Comparison of ENCODE assay signal across 16 cellular contexts in the genomic region with DNA sequence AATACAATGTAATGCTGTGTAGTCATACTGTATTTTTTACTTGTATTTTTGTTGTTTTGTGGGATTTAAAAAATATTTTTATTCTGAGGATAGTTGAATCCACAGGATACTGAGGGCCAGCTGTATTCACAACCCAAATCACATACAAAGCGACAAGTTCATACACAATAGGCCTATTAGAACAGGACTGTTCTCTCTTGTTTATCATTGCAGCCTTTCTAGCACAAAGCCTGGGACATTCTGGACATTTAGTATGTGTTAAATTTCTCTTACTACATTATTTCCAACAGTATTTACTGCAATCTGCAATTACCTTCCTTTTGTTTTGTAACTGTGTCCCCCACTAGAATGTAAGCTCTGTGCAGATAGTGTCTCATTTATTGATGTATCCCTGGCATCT.
DNase-seq lines count a peak whose midpoint lies in the region; ATAC-seq and TF ChIP-seq lines count a peak whose summit lies in the region.
"Had no signal": no experiment of that assay in that cellular context is flagged by ENCODE, and none has a peak within 500 bp of the region (broad histone marks: within the 10 kb centered on the region; RNA-seq: fewer than 3 reads in every experiment).

No MANE protein-coding gene starts in this region.

- H3K4me1 Mint-ChIP-seq in activated T-cell treated with anti-CD3 and anti-CD28 coated beads, Interleukin-2, amount 50 U/mL, for 24 hours (ENCODE audit: low read depth) = peaks cover 33% of the 10 kb centered on the region
- peaks cover 33% of the 10 kb centered on the region for H3K4me1 Mint-ChIP-seq in WTC11
- H3K4me1 Mint-ChIP-seq in stimulated activated effector memory CD8-positive, alpha-beta T cell treated with anti-CD3 and anti-CD28 coated beads, Interleukin-12 subunit alpha, Interleukin-12 subunit beta, amount 100 ng/mL, for 72 hours = peaks cover 27% of the 10 kb centered on the region

- peak overlapping the region; percentile 28; the same call in 1 of the 2 replicates for H3K4me3 ChIP-seq in iPS-20b (ENCODE audit: low read length)
- H3K4me3 ChIP-seq: body of pancreas, SJSA1, tibial artery had no signal

- H3K36me3 Mint-ChIP-seq in activated T-cell treated with anti-CD3 and anti-CD28 coated beads, Interleukin-2, amount 50 U/mL, for 24 hours (ENCODE audit: low read depth) = peaks cover 49% of the 10 kb centered on the region
- 0 out of 2 replicates have a peak, but pooled peaks cover 2% of the 10 kb centered on the region for H3K36me3 Mint-ChIP-seq in WTC11
- peaks cover 52% of the 10 kb centered on the region for H3K36me3 Mint-ChIP-seq in stimulated activated effector memory CD8-positive, alpha-beta T cell treated with anti-CD3 and anti-CD28 coated beads, Interleukin-12 subunit alpha, Interleukin-12 subunit beta, amount 100 ng/mL, for 72 hours

- TF ChIP-seq POLR2A in GM18505 (IDR thresholded peaks at IDR 0.05; ENCODE audit: borderline replicate concordance, extremely low read depth, insufficient read depth, insufficient read length) = no peak

- no peak for ATAC-seq in WTC11
- ATAC-seq in stimulated activated effector memory CD8-positive, alpha-beta T cell treated with anti-CD3 and anti-CD28 coated beads, Interleukin-12 subunit alpha, Interleukin-12 subunit beta, amount 100 ng/mL, for 72 hours = no peak
- ATAC-seq in GM18505 (IDR thresholded peaks at IDR 0.05; ENCODE audit: unreplicated experiment) = no peak
- ATAC-seq: body of pancreas, left lobe of liver had no signal

- H3K36me3 ChIP-seq in iPS-20b (ENCODE audit: insufficient read depth, low read depth, low read length) = no peaks in the 10 kb centered on the region
- H3K36me3 ChIP-seq: tibial artery had no signal

- H3K9ac ChIP-seq in iPS-20b (ENCODE audit: low read depth, low read length) = peak overlapping the region; percentile 6; the same call in 1 of the 2 replicates

- TF ChIP-seq CTCF in WTC11 (IDR thresholded peaks at IDR 0.05) (no peak), GM10266 (IDR thresholded peaks at IDR 0.05; ENCODE audit: control insufficient read depth, insufficient read depth, low read depth, missing control alignments) (no peak)

- H3K9me3 ChIP-seq in iPS-20b (ENCODE audit: insufficient read depth, low read depth, low read length) = no peaks in the 10 kb centered on the region
- H3K9me3 ChIP-seq: body of pancreas, SJSA1, tibial artery had no signal

- no peak overlapping the region for H3K27ac ChIP-seq in iPS-20b (ENCODE audit: low read length)
- H3K27ac ChIP-seq: body of pancreas, SJSA1, tibial artery had no signal

- CTCF ChIA-PET in WTC11 (lab: Charles Lee) = no interaction called here

- peak overlapping the region; percentile 58 for H3K4me3 Mint-ChIP-seq in activated T-cell treated with anti-CD3 and anti-CD28 coated beads, Interleukin-2, amount 50 U/mL, for 24 hours
- no peak overlapping the region; the same call in 1 of the 2 replicates for H3K4me3 Mint-ChIP-seq in WTC11
- H3K4me3 Mint-ChIP-seq in stimulated activated effector memory CD8-positive, alpha-beta T cell treated with anti-CD3 and anti-CD28 coated beads, Interleukin-12 subunit alpha, Interleukin-12 subunit beta, amount 100 ng/mL, for 72 hours = peak overlapping the region; percentile 93

- no peaks in the 10 kb centered on the region for H3K27me3 Mint-ChIP-seq in activated T-cell treated with anti-CD3 and anti-CD28 coated beads, Interleukin-2, amount 50 U/mL, for 24 hours
- no peaks in the 10 kb centered on the region for H3K27me3 Mint-ChIP-seq in WTC11 (ENCODE audit: low read depth)

- H3K27me3 ChIP-seq in iPS-20b (ENCODE audit: insufficient read depth, low read length) = no peaks in the 10 kb centered on the region
- H3K27me3 ChIP-seq: body of pancreas, SJSA1, tibial artery had no signal

- H3K27ac Mint-ChIP-seq in activated T-cell treated with anti-CD3 and anti-CD28 coated beads, Interleukin-2, amount 50 U/mL, for 24 hours = peak overlapping the region; percentile 51
- H3K27ac Mint-ChIP-seq in WTC11 = peak overlapping the region; percentile 60
- H3K27ac Mint-ChIP-seq in stimulated activated effector memory CD8-positive, alpha-beta T cell treated with anti-CD3 and anti-CD28 coated beads, Interleukin-12 subunit alpha, Interleukin-12 subunit beta, amount 100 ng/mL, for 72 hours = no peak overlapping the region

- POLR2A ChIA-PET in WTC11 (lab: Charles Lee) = interaction anchor here (1.4 kb wide), 1 partner anchor 65 kb away, joined by 3 read pairs; a partner anchor contains a TSS

- no peak for DNase-seq in activated T-cell treated with anti-CD3 and anti-CD28 coated beads, Interleukin-2, amount 50 U/mL, for 24 hours
- DNase-seq in activated T-cell treated with anti-CD3 and anti-CD28 coated beads, Interleukin-2, amount 50 U/mL, for 48 hours = no peak
- DNase-seq in WTC11 (ENCODE audit: low spot score) (no peak), GM10266 (ENCODE audit: extremely low spot score) (no peak), islet precursor cell (no peak)
- DNase-seq in stimulated activated effector memory CD8-positive, alpha-beta T cell treated with anti-CD3 and anti-CD28 coated beads, Interleukin-12 subunit alpha, Interleukin-12 subunit beta, amount 100 ng/mL, for 72 hours (ENCODE audit: low spot score in 2 of 2) = no peak
- DNase-seq: activated CD8-positive, alpha-beta memory T cell treated with anti-CD3 and anti-CD28 coated beads for 24 hours; activated naive CD4-positive, alpha-beta T cell treated with Interleukin-2 at 50 U/mL for 16 hours; body of pancreas; effector CD4-positive, alpha-beta T cell; stimulated activated CD4-positive, alpha-beta T cell treated with anti-CD3 and anti-CD28 coated beads, Interleukin-1b, Interleukin-23, amount 100 ng/mL, for 48 hours; tibial artery had no signal

- H3K4me1 ChIP-seq in iPS-20b (ENCODE audit: insufficient read depth, low read length) = peaks cover 7% of the 10 kb centered on the region; the same call in 1 of the 2 replicates

- H3K9me3 Mint-ChIP-seq in activated T-cell treated with anti-CD3 and anti-CD28 coated beads, Interleukin-2, amount 50 U/mL, for 24 hours = no peaks in the 10 kb centered on the region
- H3K9me3 Mint-ChIP-seq in WTC11 = peaks cover 5% of the 10 kb centered on the region; the same call in 1 of the 2 replicates
- no peaks in the 10 kb centered on the region for H3K9me3 Mint-ChIP-seq in stimulated activated effector memory CD8-positive, alpha-beta T cell treated with anti-CD3 and anti-CD28 coated beads, Interleukin-12 subunit alpha, Interleukin-12 subunit beta, amount 100 ng/mL, for 72 hours

TF ChIP-seq in WTC11, 78 proteins besides CTCF, POLR2A, EP300 and RAD21:
- TF ChIP-seq RORB (CRISPR knock-in tag; IDR thresholded peaks at IDR 0.05) = no peak
- no peak for TF ChIP-seq ESRRA (CRISPR knock-in tag; IDR thresholded peaks at IDR 0.05; ENCODE audit: borderline replicate concordance)
- TF ChIP-seq ZBTB21 (CRISPR knock-in tag; IDR thresholded peaks at IDR 0.05; ENCODE audit: borderline replicate concordance) = no peak
- TF ChIP-seq, protein P1, sequence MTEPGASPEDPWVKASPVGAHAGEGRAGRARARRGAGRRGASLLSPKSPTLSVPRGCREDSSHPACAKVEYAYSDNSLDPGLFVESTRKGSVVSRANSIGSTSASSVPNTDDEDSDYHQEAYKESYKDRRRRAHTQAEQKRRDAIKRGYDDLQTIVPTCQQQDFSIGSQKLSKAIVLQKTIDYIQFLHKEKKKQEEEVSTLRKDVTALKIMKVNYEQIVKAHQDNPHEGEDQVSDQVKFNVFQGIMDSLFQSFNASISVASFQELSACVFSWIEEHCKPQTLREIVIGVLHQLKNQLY (CRISPR knock-in tag; IDR thresholded peaks at IDR 0.05) = no peak
- TF ChIP-seq GABPB1 (CRISPR knock-in tag; IDR thresholded peaks at IDR 0.05) = no peak
- TF ChIP-seq TEAD1 (CRISPR knock-in tag; IDR thresholded peaks at IDR 0.05) = no peak
